Comparison of ENCODE assay signal across 9 cellular contexts in genomic region chr6:12602951-12603710, GRCh38.
DNase-seq lines count a peak whose midpoint lies in the region; ATAC-seq and TF ChIP-seq lines count a peak whose summit lies in the region.
"Had no signal": no experiment of that assay in that cellular context is flagged by ENCODE, and none has a peak within 500 bp of the region (broad histone marks: within the 10 kb centered on the region; RNA-seq: fewer than 3 reads in every experiment).

No MANE protein-coding gene starts in this region.

- DNase-seq in AG09309 (ENCODE audit: low read depth) (peak; percentile 62), HEK293T (ENCODE audit: extremely low spot score) (peak; percentile 30), SK-N-SH (peak; percentile 34), glomerular visceral epithelial cell (ENCODE audit: extremely low spot score) (peak; percentile 66), smooth muscle cell (lab: John Stamatoyannopoulos, UW; ENCODE audit: unreplicated experiment) (no peak), HAP-1 (ENCODE audit: low spot score in 2 of 2) (no peak)
- DNase-seq in activated CD4-positive, alpha-beta memory T cell treated with anti-CD3 and anti-CD28 coated beads, Interleukin-2, amount 10 ng/mL, durations not matched to agents 7 days and 5 days, result no peak

- in situ Hi-C loops in HAP-1 (cut with MboI; ENCODE audit: low sequenced_read_pairs), result loop anchor here (25.0 kb wide), 1 partner anchor 966 kb away; no protein-coding TSS in a partner anchor

- H3K4me1 Mint-ChIP-seq in activated CD4-positive, alpha-beta memory T cell treated with anti-CD3 and anti-CD28 coated beads, Interleukin-2, amount 10 ng/mL, durations not matched to agents 7 days and 5 days, result peaks cover 6% of the 10 kb centered on the region

- H3K36me3 ChIP-seq in SK-N-SH (replicated peaks in 1 of 2; ENCODE audit: control insufficient read depth in 1 of 2, insufficient read depth in 2 of 2, low read length in 1 of 2), result no peaks in the 10 kb centered on the region
- H3K36me3 ChIP-seq in smooth muscle cell (ENCODE audit: low read depth), result no peaks in the 10 kb centered on the region
- H3K36me3 ChIP-seq in HAP-1 (replicated peaks), result no peaks in the 10 kb centered on the region

- no peaks in the 10 kb centered on the region for H3K9me3 Mint-ChIP-seq in activated CD4-positive, alpha-beta memory T cell treated with anti-CD3 and anti-CD28 coated beads, Interleukin-2, amount 10 ng/mL, durations not matched to agents 7 days and 5 days
- H3K9me3 Mint-ChIP-seq: dendritic cell treated with granulocyte-macrophage colony-stimulating factor and Interleukin-4, amounts not matched to agents 40 ng/mL and 50 ng/mL, for 4 days had no signal

- H3K9me3 ChIP-seq in SK-N-SH, result no peaks in the 10 kb centered on the region
- H3K9me3 ChIP-seq in smooth muscle cell (replicated peaks; ENCODE audit: low read depth), result no peaks in the 10 kb centered on the region
- no peaks in the 10 kb centered on the region for H3K9me3 ChIP-seq in HAP-1

- peaks cover 4% of the 10 kb centered on the region for H3K27me3 Mint-ChIP-seq in activated CD4-positive, alpha-beta memory T cell treated with anti-CD3 and anti-CD28 coated beads, Interleukin-2, amount 10 ng/mL, durations not matched to agents 7 days and 5 days

- H3K27me3 ChIP-seq in SK-N-SH (ENCODE audit: insufficient read depth) (no peaks in the 10 kb centered on the region), smooth muscle cell (ENCODE audit: low read depth) (no peaks in the 10 kb centered on the region), HAP-1 (ENCODE audit: low read depth) (no peaks in the 10 kb centered on the region)

- H3K4me3 Mint-ChIP-seq in activated CD4-positive, alpha-beta memory T cell treated with anti-CD3 and anti-CD28 coated beads, Interleukin-2, amount 10 ng/mL, durations not matched to agents 7 days and 5 days, result no peak overlapping the region
- H3K4me3 Mint-ChIP-seq: dendritic cell treated with granulocyte-macrophage colony-stimulating factor and Interleukin-4, amounts not matched to agents 40 ng/mL and 50 ng/mL, for 4 days had no signal

- peak; percentile 89 for TF ChIP-seq RAD21 in SK-N-SH (IDR thresholded peaks at IDR 0.05; ENCODE audit: low read length)

- POLR2A ChIA-PET in HEK293T (lab: Yijun Ruan, JAX) (no interaction called here), SK-N-SH (lab: Yijun Ruan, JAX) (interaction anchor here (0.6 kb wide), 1 partner anchor 312 kb away, joined by 5 read pairs; no protein-coding TSS in a partner anchor)
- POLR2A ChIA-PET in activated CD4-positive, alpha-beta memory T cell treated with anti-CD3 and anti-CD28 coated beads, Interleukin-2, amount 10 ng/mL, durations not matched to agents 7 days and 5 days (lab: Charles Lee), result no interaction called here

- no peaks in the 10 kb centered on the region for H3K9me2 ChIP-seq in SK-N-SH

- no peak overlapping the region for H3K4me3 ChIP-seq in AG09309 (ENCODE audit: control insufficient read depth, low read depth, low read length)
- no peak overlapping the region; a peak in 1 of 4 replicates for H3K4me3 ChIP-seq in SK-N-SH (ENCODE audit: low read depth in 2 of 2, low read length in 1 of 2)
- no peak overlapping the region for H3K4me3 ChIP-seq in smooth muscle cell
- no peak overlapping the region for H3K4me3 ChIP-seq in HAP-1

- no peak for TF ChIP-seq EP300 in SK-N-SH (IDR thresholded peaks at IDR 0.05; ENCODE audit: borderline replicate concordance in 1 of 2, low read depth in 1 of 2, low read length in 1 of 2)

- H3K4me2 ChIP-seq in SK-N-SH, result no peak overlapping the region
- H3K4me2 ChIP-seq in smooth muscle cell, result no peak overlapping the region

- H3K79me2 ChIP-seq in SK-N-SH (ENCODE audit: insufficient read depth) (no peaks in the 10 kb centered on the region), smooth muscle cell (ENCODE audit: low read depth) (no peaks in the 10 kb centered on the region)

- H4K20me1 ChIP-seq in SK-N-SH (ENCODE audit: insufficient read depth) (no peaks in the 10 kb centered on the region), smooth muscle cell (ENCODE audit: low read depth) (no peaks in the 10 kb centered on the region)

- ATAC-seq in HG02763 (IDR thresholded peaks at IDR 0.05; ENCODE audit: unreplicated experiment), result no peak

- 83% methylated on average over 6 of the region's 6 CpGs for WGBS in SK-N-SH (ENCODE audit: low lambda C conversion rate)
- 87% methylated on average over 6 of the region's 6 CpGs for WGBS in smooth muscle cell (ENCODE audit: low lambda C conversion rate)

- TF ChIP-seq CTCF in AG09309 (IDR thresholded peaks at IDR 0.05; ENCODE audit: control insufficient read depth, insufficient read depth, low read depth, low read length, missing control alignments) (peak; percentile 68), SK-N-SH (IDR thresholded peaks at IDR 0.05) (peak; percentile 74), smooth muscle cell (IDR thresholded peaks at IDR 0.05; ENCODE audit: borderline replicate concordance, insufficient read depth, poor library complexity, severe bottlenecking) (peak; percentile 46)

- no peaks in the 10 kb centered on the region for H3F3A ChIP-seq in SK-N-SH (replicated peaks; ENCODE audit: insufficient read depth)
- H3F3A ChIP-seq in smooth muscle cell (ENCODE audit: low read depth), result no peaks in the 10 kb centered on the region

- no peak overlapping the region for H2AFZ ChIP-seq in SK-N-SH (ENCODE audit: low read depth)
- H2AFZ ChIP-seq in smooth muscle cell (ENCODE audit: low read depth), result no peak overlapping the region

- H3K4me1 ChIP-seq in SK-N-SH (ENCODE audit: control insufficient read depth in 1 of 2, insufficient read depth in 2 of 2, low read depth in 1 of 2, low read length in 1 of 2) (peaks cover 2% of the 10 kb centered on the region in 2 experiments; a peak in 2 of 4 replicates), smooth muscle cell (ENCODE audit: low read depth) (peaks cover 8% of the 10 kb centered on the region), HAP-1 (no peaks in the 10 kb centered on the region)

- no peak overlapping the region for H3K27ac ChIP-seq in SK-N-SH (ENCODE audit: low read depth in 2 of 2, low read length in 1 of 2)
- no peak overlapping the region for H3K27ac ChIP-seq in smooth muscle cell (ENCODE audit: low read depth)

- H3K9ac ChIP-seq in SK-N-SH, result no peak overlapping the region
- H3K9ac ChIP-seq in smooth muscle cell (ENCODE audit: low read depth), result no peak overlapping the region

- CTCF ChIA-PET in HEK293T (lab: Yijun Ruan, JAX) (interaction anchor here (0.5 to 6.3 kb wide), 6 partner anchors 299 to 1020 kb away, joined by 3 to 53 read pairs (median 3); partner anchors contain the start of gene EDN1), SK-N-SH (lab: Yijun Ruan, JAX) (interaction anchor here (0.5 to 6.8 kb wide), 31 partner anchors 10 to 1027 kb away, joined by 3 to 92 read pairs (median 4); partner anchors contain the start of genes EDN1, HIVEP1 and PHACTR1)
- CTCF ChIA-PET in activated CD4-positive, alpha-beta memory T cell treated with anti-CD3 and anti-CD28 coated beads, Interleukin-2, amount 10 ng/mL, durations not matched to agents 7 days and 5 days (lab: Charles Lee), result interaction anchor here (4.9 kb wide), 1 partner anchor 948 kb away, joined by 27 read pairs; no protein-coding TSS in a partner anchor

- no peak overlapping the region for H3K27ac Mint-ChIP-seq in activated CD4-positive, alpha-beta memory T cell treated with anti-CD3 and anti-CD28 coated beads, Interleukin-2, amount 10 ng/mL, durations not matched to agents 7 days and 5 days
- H3K27ac Mint-ChIP-seq: dendritic cell treated with granulocyte-macrophage colony-stimulating factor and Interleukin-4, amounts not matched to agents 40 ng/mL and 50 ng/mL, for 4 days had no signal

- no peaks in the 10 kb centered on the region for H3K36me3 Mint-ChIP-seq in activated CD4-positive, alpha-beta memory T cell treated with anti-CD3 and anti-CD28 coated beads, Interleukin-2, amount 10 ng/mL, durations not matched to agents 7 days and 5 days (ENCODE audit: low read depth)

TF ChIP-seq in HEK293T, 16 proteins besides CTCF, POLR2A, EP300 and RAD21:
- no peak for TF ChIP-seq CTBP1 (IDR thresholded peaks at IDR 0.05; ENCODE audit: borderline replicate concordance)
- TF ChIP-seq FOXA1 (IDR thresholded peaks at IDR 0.05), result no peak
- TF ChIP-seq PKNOX1 (IDR thresholded peaks at IDR 0.05), result no peak

TF ChIP-seq in SK-N-SH, 30 proteins besides CTCF, POLR2A, EP300 and RAD21:
- TF ChIP-seq FOXJ3 (CRISPR knock-in tag; IDR thresholded peaks at IDR 0.05) (no peak), SMC3 (IDR thresholded peaks at IDR 0.05; ENCODE audit: low read depth, low read length) (peak; percentile 79)

Comparison
In these comparisons a context has a peak if more than half of its experiments do, and no peak if none do; other contexts are left out.
1. DNase-seq: peak in AG09309 (single experiment), HEK293T (single experiment), SK-N-SH (single experiment) and glomerular visceral epithelial cell (single experiment); none in smooth muscle cell (single experiment), HAP-1 (0 of 2) and activated CD4-positive, alpha-beta memory T cell treated with anti-CD3 and anti-CD28 coated beads, Interleukin-2, amount 10 ng/mL, durations not matched to agents 7 days and 5 days (single experiment).
2. Peak in every context shown above with its lines, with median percentiles within 50 percentile points of each other: CTCF ChIP-seq.